17 cellular contexts compared by ENCODE assay signal in the genomic region with DNA sequence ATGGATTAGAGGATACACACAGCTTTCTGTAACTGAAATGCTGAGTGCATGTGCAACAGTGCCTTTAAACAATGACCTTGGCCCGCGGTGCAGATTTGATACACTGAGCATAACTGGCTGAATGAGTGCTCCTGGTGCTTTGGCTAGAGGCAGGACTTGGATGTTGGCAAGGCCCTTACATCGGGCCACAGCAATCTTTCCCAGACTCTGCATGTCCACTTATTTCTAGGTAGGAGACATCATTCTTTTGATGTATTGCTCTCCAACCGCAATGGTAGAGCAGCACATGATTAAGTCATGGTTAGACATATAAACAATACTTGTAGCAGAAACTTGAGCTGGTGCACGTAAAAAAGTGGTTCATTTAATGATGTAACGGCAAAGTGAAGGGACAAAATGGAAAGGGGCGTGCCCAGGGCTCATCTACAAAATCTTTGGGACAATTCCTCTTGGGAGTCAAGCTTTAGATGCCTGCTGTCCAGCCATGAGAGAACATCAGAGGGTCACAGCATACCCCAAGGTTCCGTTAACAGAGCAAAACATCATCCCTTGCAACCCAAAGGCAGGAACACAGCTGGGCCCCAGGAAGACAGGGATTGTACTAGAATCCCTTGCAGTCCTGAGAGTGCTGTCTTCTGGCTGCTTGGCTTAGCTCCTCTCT. TPM values are rescaled to one million over a fixed set of nuclear protein-coding genes. Genes with fewer than 3 reads are reported as not detected.
DNase-seq lines count a peak whose midpoint lies in the region; ATAC-seq and TF ChIP-seq lines count a peak whose summit lies in the region.
"Had no signal": no experiment of that assay in that cellular context is flagged by ENCODE, and none has a peak within 500 bp of the region (broad histone marks: within the 10 kb centered on the region; RNA-seq: fewer than 3 reads in every experiment).

No MANE protein-coding gene starts in this region.

- TF ChIP-seq POLR2A in testis (IDR thresholded peaks at IDR 0.05), result no peak

- H3K4me1 ChIP-seq in HEK293 (ENCODE audit: control insufficient read depth, insufficient read depth, low read length) (no peaks in the 10 kb centered on the region), foreskin keratinocyte (peaks cover 12% of the 10 kb centered on the region), testis (peaks cover 20% of the 10 kb centered on the region), SK-N-SH (ENCODE audit: control insufficient read depth in 1 of 2, insufficient read depth in 2 of 2, low read depth in 1 of 2, low read length in 1 of 2) (no peaks in the 10 kb centered on the region)

- H3K9me3 ChIP-seq in HEK293 (ENCODE audit: control insufficient read depth, insufficient read depth, low read depth, low read length) (no peaks in the 10 kb centered on the region), testis (no peaks in the 10 kb centered on the region), SK-N-SH (no peaks in the 10 kb centered on the region)

- no peak overlapping the region for H3K9ac ChIP-seq in SK-N-SH
- H3K9ac ChIP-seq: KMS-11 had no signal

- DNase-seq in astrocyte of the cerebellum (ENCODE audit: low read depth) (peak; percentile 80), foreskin keratinocyte (no peak), testis (peak; percentile 85), AG20443 (ENCODE audit: low spot score) (no peak), EL (no peak), SK-N-SH (no peak)
- DNase-seq: ACHN; CD4-positive, alpha-beta T cell; H7; NCI-H1048; NCI-H1436 treated with DMSO at 0.1 percent for 48 hours; NCI-H2081; NCI-H748 treated with DMSO at 0.1 percent for 48 hours; OCI-M1; RPMI8226 had no signal

- peaks cover 9% of the 10 kb centered on the region for H3F3A ChIP-seq in SK-N-SH (replicated peaks; ENCODE audit: insufficient read depth)

- no peaks in the 10 kb centered on the region for H4K20me1 ChIP-seq in SK-N-SH (ENCODE audit: insufficient read depth)

- TF ChIP-seq EP300 in SK-N-SH (IDR thresholded peaks at IDR 0.05; ENCODE audit: borderline replicate concordance in 1 of 2, low read depth in 1 of 2, low read length in 1 of 2), result no peak

- intact Hi-C loops in testis (cut with DNase I; ENCODE audit: low total_unique reads), result no loop called here

- TF ChIP-seq CTCF in HEK293 (tag by site-specific recombination; IDR thresholded peaks at IDR 0.05) (no peak), astrocyte of the cerebellum (IDR thresholded peaks at IDR 0.05; ENCODE audit: low read depth, low read length, missing control alignments) (no peak), foreskin keratinocyte (conservative IDR thresholded peaks at IDR 0.05) (no peak), testis (IDR thresholded peaks at IDR 0.05) (no peak), SK-N-SH (IDR thresholded peaks at IDR 0.05) (no peak)

- 56 to 64% methylated on average over 8 of the region's 8 CpGs for WGBS in testis, 2 donors
- 90% methylated on average over 7 of the region's 8 CpGs for WGBS in SK-N-SH (ENCODE audit: low lambda C conversion rate)

- H3K4me3 ChIP-seq in HEK293 (ENCODE audit: low read depth, low read length) (no peak overlapping the region), astrocyte of the cerebellum (ENCODE audit: low read depth, low read length) (no peak overlapping the region), testis (no peak overlapping the region), SK-N-SH (ENCODE audit: low read depth in 2 of 2, low read length in 1 of 2) (no peak overlapping the region)

- H3K79me2 ChIP-seq in SK-N-SH (ENCODE audit: insufficient read depth), result no peaks in the 10 kb centered on the region; the same call in 1 of the 2 replicates

- CTCF ChIA-PET in HEK293 (lab: Yijun Ruan, JAX), result interaction anchor here (0.7 to 1.0 kb wide), 2 partner anchors 9 to 93 kb away, joined by 3 read pairs; no protein-coding TSS in a partner anchor
- CTCF ChIA-PET in SK-N-SH (lab: Yijun Ruan, JAX), result interaction anchor here (1.9 kb wide), 1 partner anchor 140 kb away, joined by 4 read pairs; no protein-coding TSS in a partner anchor

- no peak for TF ChIP-seq RAD21 in SK-N-SH (IDR thresholded peaks at IDR 0.05; ENCODE audit: low read length)

- POLR2A ChIA-PET in HEK293 (lab: Yijun Ruan, JAX) (no interaction called here), SK-N-SH (lab: Yijun Ruan, JAX) (no interaction called here)

- H3K27me3 ChIP-seq in foreskin keratinocyte, result no peaks in the 10 kb centered on the region
- H3K27me3 ChIP-seq in testis, result no peaks in the 10 kb centered on the region
- H3K27me3 ChIP-seq in SK-N-SH (ENCODE audit: insufficient read depth), result no peaks in the 10 kb centered on the region

- no peaks in the 10 kb centered on the region for H3K9me2 ChIP-seq in SK-N-SH

- H3K4me2 ChIP-seq in SK-N-SH, result no peak overlapping the region
- H3K4me2 ChIP-seq: KMS-11 had no signal

- no peak overlapping the region for H3K27ac ChIP-seq in HEK293 (ENCODE audit: extremely low read depth, low read depth, low read length)
- peak overlapping the region; percentile 74 for H3K27ac ChIP-seq in foreskin keratinocyte
- H3K27ac ChIP-seq in testis, result peak overlapping the region in 1 of 2 donors; percentile 39
- H3K27ac ChIP-seq in SK-N-SH (ENCODE audit: low read depth in 2 of 2, low read length in 1 of 2), result peak overlapping the region in 1 of 2 experiments; percentile 56; a peak in 1 of 4 replicates
- H3K27ac ChIP-seq: KMS-11 had no signal

- ATAC-seq in foreskin keratinocyte, result no peak

- H3K36me3 ChIP-seq in HEK293 (ENCODE audit: control insufficient read depth in 2 of 2, insufficient read depth in 1 of 2, low read length in 2 of 2) (no peaks in the 10 kb centered on the region), testis (ENCODE audit: low read depth, missing control alignments) (no peaks in the 10 kb centered on the region), SK-N-SH (replicated peaks in 1 of 2; ENCODE audit: control insufficient read depth in 1 of 2, insufficient read depth in 2 of 2, low read length in 1 of 2) (no peaks in the 10 kb centered on the region)

- no peak overlapping the region for H2AFZ ChIP-seq in SK-N-SH (ENCODE audit: low read depth)

- in situ Hi-C loops in astrocyte of the cerebellum (cut with HindIII; ENCODE audit: low sequenced_read_pairs), result no loop called here

TF ChIP-seq in HEK293, 187 proteins besides CTCF, POLR2A, EP300 and RAD21 (continues in another document):
- peak; percentile 59 for TF ChIP-seq ZBTB48 (tag by site-specific recombination; IDR thresholded peaks at IDR 0.05)
- 0 out of 2 replicates have a peak, but pooled peaks have one; percentile 34 for TF ChIP-seq SP7 (tag by site-specific recombination; IDR thresholded peaks at IDR 0.05)
- 0 out of 2 replicates have a peak, but pooled peaks have one; percentile 24 for TF ChIP-seq KLF9 (tag by site-specific recombination; IDR thresholded peaks at IDR 0.05; ENCODE audit: low read depth)
- TF ChIP-seq ZBTB7A (tag by site-specific recombination; IDR thresholded peaks at IDR 0.05; ENCODE audit: low read depth), result no peak
- TF ChIP-seq, protein P1, sequence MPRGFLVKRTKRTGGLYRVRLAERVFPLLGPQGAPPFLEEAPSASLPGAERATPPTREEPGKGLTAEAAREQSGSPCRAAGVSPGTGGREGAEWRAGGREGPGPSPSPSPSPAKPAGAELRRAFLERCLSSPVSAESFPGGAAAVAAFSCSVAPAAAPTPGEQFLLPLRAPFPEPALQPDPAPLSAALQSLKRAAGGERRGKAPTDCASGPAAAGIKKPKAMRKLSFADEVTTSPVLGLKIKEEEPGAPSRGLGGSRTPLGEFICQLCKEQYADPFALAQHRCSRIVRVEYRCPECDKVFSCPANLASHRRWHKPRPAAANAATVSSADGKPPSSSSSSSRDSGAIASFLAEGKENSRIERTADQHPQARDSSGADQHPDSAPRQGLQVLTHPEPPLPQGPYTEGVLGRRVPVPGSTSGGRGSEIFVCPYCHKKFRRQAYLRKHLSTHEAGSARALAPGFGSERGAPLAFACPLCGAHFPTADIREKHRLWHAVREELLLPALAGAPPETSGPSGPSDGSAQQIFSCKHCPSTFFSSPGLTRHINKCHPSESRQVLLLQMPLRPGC (tag by site-specific recombination; IDR thresholded peaks at IDR 0.05), result no peak
- no peak for TF ChIP-seq ZNF670 (tag by site-specific recombination; IDR thresholded peaks at IDR 0.05; ENCODE audit: low read depth)
- TF ChIP-seq ZNF629 (tag by site-specific recombination; IDR thresholded peaks at IDR 0.05), result 0 out of 2 replicates have a peak, but pooled peaks have one; percentile 22
- 0 out of 2 replicates have a peak, but pooled peaks have one; percentile 14 for TF ChIP-seq ZNF600 (tag by site-specific recombination; IDR thresholded peaks at IDR 0.05)

TF ChIP-seq in SK-N-SH, 30 proteins besides CTCF, POLR2A, EP300 and RAD21:
- TF ChIP-seq FOXM1 (IDR thresholded peaks at IDR 0.05; ENCODE audit: low read depth) (no peak), TAF1 (IDR thresholded peaks at IDR 0.05; ENCODE audit: borderline replicate concordance, low read depth, low read length) (no peak), MXI1 (IDR thresholded peaks at IDR 0.05; ENCODE audit: low read depth, low read length) (no peak), YY1 (IDR thresholded peaks at IDR 0.05; ENCODE audit: low read depth) (no peak), NFIC (IDR thresholded peaks at IDR 0.05; ENCODE audit: borderline replicate concordance) (no peak), TCF12 (IDR thresholded peaks at IDR 0.05) (no peak), SIN3A (IDR thresholded peaks at IDR 0.05; ENCODE audit: borderline replicate concordance, low read depth, low read length) (no peak), SMC3 (IDR thresholded peaks at IDR 0.05; ENCODE audit: low read depth, low read length) (no peak)
- TF ChIP-seq, protein P2, sequence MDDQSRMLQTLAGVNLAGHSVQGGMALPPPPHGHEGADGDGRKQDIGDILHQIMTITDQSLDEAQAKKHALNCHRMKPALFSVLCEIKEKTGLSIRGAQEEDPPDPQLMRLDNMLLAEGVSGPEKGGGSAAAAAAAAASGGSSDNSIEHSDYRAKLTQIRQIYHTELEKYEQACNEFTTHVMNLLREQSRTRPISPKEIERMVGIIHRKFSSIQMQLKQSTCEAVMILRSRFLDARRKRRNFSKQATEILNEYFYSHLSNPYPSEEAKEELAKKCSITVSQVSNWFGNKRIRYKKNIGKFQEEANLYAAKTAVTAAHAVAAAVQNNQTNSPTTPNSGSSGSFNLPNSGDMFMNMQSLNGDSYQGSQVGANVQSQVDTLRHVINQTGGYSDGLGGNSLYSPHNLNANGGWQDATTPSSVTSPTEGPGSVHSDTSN (IDR thresholded peaks at IDR 0.05), result no peak

RNA-seq across cellular contexts. Expression of a gene that starts 43.4 kb away (rescaled TPM):
- total RNA-seq in foreskin keratinocyte, result 35.2 and 51.7 TPM in 2 replicates
- 19.1 and 23.9 TPM in 2 replicates for polyA plus RNA-seq in foreskin keratinocyte
- 100 to 1,000 TPM in 1 of 2 donors, 10 to 100 TPM in 1; 75.9 to 110 TPM for total RNA-seq in testis
- polyA plus RNA-seq in testis (ENCODE audit: insufficient read depth, low read depth, low replicate concordance), result 81.5 TPM
- 22.4 and 23.0 TPM in 2 replicates for polyA plus RNA-seq in SK-N-SH (2012; rRNA removed)
- polyA plus RNA-seq in SK-N-SH (2012; cell fraction: cytosol; rRNA removed), result 30.5 and 34.5 TPM in 2 replicates
- 17.8 and 28.6 TPM in 2 replicates for polyA plus RNA-seq in SK-N-SH (2012; cell fraction: nucleus; rRNA removed)

Comparison
In these comparisons a context has a peak if more than half of its experiments do, and no peak if none do; other contexts are left out.
1. DNase-seq: peak in astrocyte of the cerebellum (single experiment) and testis (single experiment); none in foreskin keratinocyte (0 of 2), AG20443 (single experiment), EL (single experiment) and SK-N-SH (single experiment).